In genomic region chr5:40578501-40579451, GRCh38 we compare ENCODE assay signal across 1 cellular context.
TF ChIP-seq lines count a peak whose summit lies in the region.

No MANE protein-coding gene starts in this region.

TF ChIP-seq in GM12878, 131 proteins besides CTCF, POLR2A, EP300 and RAD21 (continued from another document and continues in another):
- no peak for TF ChIP-seq NKRF (conservative IDR thresholded peaks at IDR 0.05)
- peak; percentile 86 for TF ChIP-seq IKZF1 (conservative IDR thresholded peaks at IDR 0.05)
- no peak for TF ChIP-seq FOXK2 (IDR thresholded peaks at IDR 0.05)
- no peak for TF ChIP-seq POLR2AphosphoS5 (IDR thresholded peaks at IDR 0.05; ENCODE audit: low read length)
- TF ChIP-seq CREM (IDR thresholded peaks at IDR 0.05; ENCODE audit: low read depth): peak; percentile 92
- no peak for TF ChIP-seq NR2C2 (IDR thresholded peaks at IDR 0.05; ENCODE audit: borderline replicate concordance, control insufficient read depth, insufficient read length, low read depth)
- TF ChIP-seq JUND (IDR thresholded peaks at IDR 0.05; ENCODE audit: low read depth, low read length): peak; percentile 81; the same call in 1 of the 2 replicates
- peak; percentile 83 for TF ChIP-seq MTA2 (IDR thresholded peaks at IDR 0.05; ENCODE audit: low read depth)
- no peak for TF ChIP-seq ZBTB33 (IDR thresholded peaks at IDR 0.05)
- TF ChIP-seq BMI1 (IDR thresholded peaks at IDR 0.05; ENCODE audit: borderline replicate concordance): peak; percentile 79
- no peak for TF ChIP-seq USF2 (IDR thresholded peaks at IDR 0.05; ENCODE audit: borderline replicate concordance, low read depth, low read length)
- TF ChIP-seq NFIC (IDR thresholded peaks at IDR 0.05; ENCODE audit: low read depth, low read length): peak; percentile 100
- TF ChIP-seq ZNF217 (IDR thresholded peaks at IDR 0.05): peak; percentile 100
- TF ChIP-seq PRDM15 (CRISPR knock-in tag; IDR thresholded peaks at IDR 0.05): no peak
- TF ChIP-seq ZNF274 (IDR thresholded peaks at IDR 0.05; ENCODE audit: insufficient read depth, insufficient read length): no peak
- no peak for TF ChIP-seq IRF3 (IDR thresholded peaks at IDR 0.05)
- TF ChIP-seq ETV6 (conservative IDR thresholded peaks at IDR 0.05 in 1 of 2, IDR thresholded peaks at IDR 0.05 in 1 of 2; ENCODE audit: borderline replicate concordance in 1 of 2, low read depth in 1 of 2): peak in 1 of 2 experiments; percentile 79; a peak in 2 of 4 replicates
- TF ChIP-seq CHD4 (IDR thresholded peaks at IDR 0.05): no peak
- peak; percentile 98 for TF ChIP-seq ZBED1 (IDR thresholded peaks at IDR 0.05; ENCODE audit: borderline replicate concordance)
- TF ChIP-seq BACH1 (IDR thresholded peaks at IDR 0.05; ENCODE audit: borderline replicate concordance): peak; percentile 70; the same call in 1 of the 2 replicates
- TF ChIP-seq ZNF207 (IDR thresholded peaks at IDR 0.05; ENCODE audit: borderline replicate concordance): no peak
- TF ChIP-seq TCF3 (IDR thresholded peaks at IDR 0.05; ENCODE audit: borderline replicate concordance, insufficient read depth, low read depth, low read length): peak; percentile 50; the same call in 1 of the 2 replicates
- TF ChIP-seq POLR2AphosphoS2 (IDR thresholded peaks at IDR 0.05; ENCODE audit: low read depth, low read length): no peak
- no peak for TF ChIP-seq E2F4 (IDR thresholded peaks at IDR 0.05; ENCODE audit: low read depth, low read length)
- peak; percentile 84 for TF ChIP-seq RELB (IDR thresholded peaks at IDR 0.05; ENCODE audit: low read depth)
- TF ChIP-seq ZBTB4 (CRISPR knock-in tag; IDR thresholded peaks at IDR 0.05): no peak
- peak; percentile 72 for TF ChIP-seq CREB1 (IDR thresholded peaks at IDR 0.05; ENCODE audit: low read depth)
- peak; percentile 55; the same call in 1 of the 2 replicates for TF ChIP-seq MLLT1 (IDR thresholded peaks at IDR 0.05)
- peak; percentile 21 for TF ChIP-seq E2F8 (IDR thresholded peaks at IDR 0.05; ENCODE audit: low read depth, partially characterized antibody)
- no peak for TF ChIP-seq YY1 (IDR thresholded peaks at IDR 0.05; ENCODE audit: low read depth, low read length)
- peak; percentile 60 for TF ChIP-seq ATF7 (IDR thresholded peaks at IDR 0.05; ENCODE audit: low read depth)
